ENCODE assay signal across 8 cellular contexts in the genomic region with DNA sequence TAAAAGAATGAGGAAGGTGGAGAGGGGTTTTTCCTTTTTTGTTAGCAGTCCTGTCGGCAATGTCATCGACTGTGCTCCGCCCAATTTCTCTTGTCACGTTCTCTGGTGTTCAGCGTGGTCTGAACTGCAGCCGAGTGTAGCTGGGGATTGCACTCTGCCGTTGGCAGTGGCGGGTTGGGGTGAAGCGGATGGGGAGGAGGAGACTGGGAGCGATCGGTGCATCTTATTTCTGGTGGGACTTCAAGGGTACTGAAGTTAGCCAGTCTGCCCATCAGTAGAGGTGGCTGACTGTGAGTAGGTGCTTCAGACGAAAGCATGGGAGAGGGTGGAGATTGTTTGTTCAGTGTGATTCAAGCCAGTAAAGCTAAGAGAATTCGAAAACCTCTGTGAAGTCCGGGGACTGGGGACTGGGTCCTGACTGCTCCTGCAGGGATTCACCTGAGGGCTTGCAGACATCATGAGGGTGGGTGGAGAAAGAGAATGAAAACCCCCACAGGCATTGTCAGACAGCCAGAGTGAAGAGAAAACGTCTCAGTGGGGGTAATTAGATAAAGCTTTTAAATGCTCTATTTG. TPM values are rescaled to one million over a fixed set of nuclear protein-coding genes. Genes with fewer than 3 reads are reported as not detected.
DNase-seq lines count a peak whose midpoint lies in the region; ATAC-seq, FAIRE-seq and TF ChIP-seq lines count a peak whose summit lies in the region.

No MANE protein-coding gene starts in this region.

- no peak for TF ChIP-seq CTCF in heart left ventricle (IDR thresholded peaks at IDR 0.05)

- peaks cover 4 to 85% (median 60%) of the 10 kb centered on the region in 12 donors for H3K4me1 ChIP-seq in heart left ventricle

- no peak for TF ChIP-seq POLR2A in GM12891 (IDR thresholded peaks at IDR 0.05; ENCODE audit: low read depth, low read length)
- TF ChIP-seq POLR2A in heart left ventricle (IDR thresholded peaks at IDR 0.05): no peak

- intact Hi-C loops in heart left ventricle (cut with DNase I): loop anchor here in 4 of 10 donors (2.0 to 10.0 kb wide), 4 partner anchors 26 to 112 kb away; no protein-coding TSS in a partner anchor

- H3K9me3 ChIP-seq in heart left ventricle: no peaks in the 10 kb centered on the region

- H3K36me3 ChIP-seq in heart left ventricle: no peaks in the 10 kb centered on the region

- peak overlapping the region in 8 of 12 donors; percentile 27 to 98 (median 60) for H3K27ac ChIP-seq in heart left ventricle
- H3K27ac ChIP-seq in caudate nucleus (ENCODE audit: low read depth, low read length): no peak overlapping the region

- H3K27me3 ChIP-seq in heart left ventricle: no peaks in the 10 kb centered on the region

- in situ Hi-C loops in KBM-7 (cut with MboI; ENCODE audit: low pct_unique_long_range_greater_than_20kb, low sequenced_read_pairs) (no loop called here), G401 (cut with HindIII; ENCODE audit: low sequenced_read_pairs) (no loop called here)

- ATAC-seq in heart left ventricle: peak in 3 of 4 donors; percentile 26 to 35 (median 30)

- H3K4me3 ChIP-seq in heart left ventricle: peak overlapping the region in 6 of 12 donors; percentile 3 to 13 (median 6)

- no peak for DNase-seq in GM12891 (ENCODE audit: insufficient read length, low spot score)
- peak; percentile 64 for DNase-seq in KBM-7
- DNase-seq in activated CD4-positive, alpha-beta T cell treated with anti-CD3 and anti-CD28 coated beads, Interleukin-2, amount 50 U/mL, for 48 hours: peak; percentile 27 to 39
- peak in 4 of 5 donors; percentile 29 to 56 (median 33) for DNase-seq in heart left ventricle
- peak; percentile 38 to 39 for DNase-seq in stimulated activated CD4-positive, alpha-beta T cell treated with anti-CD3 and anti-CD28 coated beads, Interleukin-2, amount 100 ng/mL, for 24 hours
- no peak for DNase-seq in caudate nucleus (lab: John Stamatoyannopoulos, UW)
- no peak for DNase-seq in mucosa of gallbladder (ENCODE audit: low spot score)
- DNase-seq in G401 (ENCODE audit: low spot score): no peak

- 39 to 53% (median 51%) methylated on average over 15 of the region's 15 CpGs for WGBS in heart left ventricle, 4 donors

- peak; percentile 80 for FAIRE-seq in GM12891 (lab: Jason Lieb, UNC)

TF ChIP-seq in GM12891, 5 proteins besides CTCF, POLR2A, EP300 and RAD21:
- no peak for TF ChIP-seq POLR2AphosphoS5 (IDR thresholded peaks at IDR 0.05; ENCODE audit: low read depth, low read length)
- no peak for TF ChIP-seq TAF1 (IDR thresholded peaks at IDR 0.05; ENCODE audit: low read depth, low read length)
- no peak for TF ChIP-seq POU2F2 (IDR thresholded peaks at IDR 0.05; ENCODE audit: low read depth, low read length)
- no peak for TF ChIP-seq SPI1 (IDR thresholded peaks at IDR 0.05; ENCODE audit: low read depth, low read length)

RNA-seq across cellular contexts. Expression of gene RREB1, which starts 5.1 kb away (rescaled TPM):
- 7.0 TPM for polyA plus RNA-seq in GM12891 (2012; ENCODE audit: low read depth, missing spikeins)
- 10 to 100 TPM; 28.6 to 49.4 (median 40.1) TPM for total RNA-seq in heart left ventricle
- 1 to 10 TPM; 8.7 to 9.1 TPM for polyA plus RNA-seq in heart left ventricle
- total RNA-seq in mucosa of gallbladder: 74.3 TPM
- total RNA-seq in G401 (2014; rRNA removed; shearing (Covaris generic)): 8.5 and 10.1 TPM in 2 replicates

Comparison
In these comparisons a context has a peak if more than half of its experiments do, and no peak if none do; other contexts are left out.
1. DNase-seq: peak in KBM-7 (single experiment), activated CD4-positive, alpha-beta T cell treated with anti-CD3 and anti-CD28 coated beads, Interleukin-2, amount 50 U/mL, for 48 hours (2 of 2), heart left ventricle (4 of 5) and stimulated activated CD4-positive, alpha-beta T cell treated with anti-CD3 and anti-CD28 coated beads, Interleukin-2, amount 100 ng/mL, for 24 hours (2 of 2); none in GM12891 (single experiment), caudate nucleus (0 of 61), mucosa of gallbladder (single experiment) and G401 (single experiment).